34 cellular contexts compared by ENCODE assay signal in the genomic region with DNA sequence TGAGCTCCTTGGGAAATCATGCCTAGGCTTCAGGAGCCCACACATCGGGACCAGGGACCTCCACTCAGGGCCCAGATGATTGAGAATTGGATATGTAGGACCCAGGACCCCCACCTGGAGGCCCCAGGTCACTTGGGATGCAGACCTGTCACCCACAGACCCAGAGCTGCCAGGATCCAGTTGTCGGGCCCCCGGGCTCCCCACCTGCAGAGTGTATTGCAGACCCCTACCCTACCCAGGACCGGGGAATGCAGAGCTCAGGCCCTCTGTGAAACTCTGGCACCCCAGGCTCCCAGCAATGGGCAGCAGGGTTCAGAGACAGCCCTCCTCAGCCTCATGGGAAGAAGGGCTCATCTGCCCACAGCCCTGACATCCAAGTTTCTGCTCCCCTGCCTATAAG. TPM values are rescaled to one million over a fixed set of nuclear protein-coding genes. Genes with fewer than 3 reads are reported as not detected.
"Had no signal": no experiment of that assay in that cellular context is flagged by ENCODE, and none has a peak within 500 bp of the region (broad histone marks: within the 10 kb centered on the region; RNA-seq: fewer than 3 reads in every experiment).

No MANE protein-coding gene starts in this region.

- H3K4me1 ChIP-seq: colonic mucosa had no signal

- H3K27me3 ChIP-seq: adrenal gland, body of pancreas, cardiac muscle cell, colonic mucosa, esophagus squamous epithelium had no signal

- ATAC-seq: activated CD4-positive, alpha-beta T cell treated with anti-CD3 and anti-CD28 coated beads for 36 hours; activated CD8-positive, alpha-beta memory T cell treated with anti-CD3 and anti-CD28 coated beads, Interleukin-2, amount 10 ng/mL, durations not matched to agents 7 days and 5 days; activated CD8-positive, alpha-beta T cell treated with anti-CD3 and anti-CD28 coated beads, Interleukin-2, amount 10 ng/mL, durations not matched to agents 7 days and 5 days; activated naive CD4-positive, alpha-beta T cell treated with anti-CD3 and anti-CD28 coated beads, Interleukin-2, amount 50 U/mL, for 72 hours; body of pancreas; gastroesophageal sphincter had no signal

- H3K4me3 ChIP-seq: adrenal gland, body of pancreas, cardiac muscle cell, colonic mucosa, esophagus squamous epithelium, gastroesophageal sphincter had no signal

- H3K27me3 Mint-ChIP-seq: activated CD4-positive, alpha-beta memory T cell treated with anti-CD3 and anti-CD28 coated beads for 36 hours; activated CD4-positive, alpha-beta T cell treated with anti-CD3 and anti-CD28 coated beads for 36 hours; activated CD4-positive, alpha-beta T cell treated with anti-CD3 and anti-CD28 coated beads, Interleukin-2, amount 10 ng/mL, durations not matched to agents 24 days and 14 days; activated CD8-positive, alpha-beta memory T cell treated with anti-CD3 and anti-CD28 coated beads, Interleukin-2, amount 10 ng/mL, durations not matched to agents 7 days and 5 days; activated naive CD4-positive, alpha-beta T cell treated with anti-CD3 and anti-CD28 coated beads, Interleukin-2, amount 10 ng/mL, durations not matched to agents 7 days and 5 days had no signal

- H3K4me3 Mint-ChIP-seq: activated CD4-positive, alpha-beta memory T cell treated with anti-CD3 and anti-CD28 coated beads for 36 hours; activated CD4-positive, alpha-beta T cell treated with anti-CD3 and anti-CD28 coated beads for 36 hours; activated CD4-positive, alpha-beta T cell treated with anti-CD3 and anti-CD28 coated beads, Interleukin-2, amount 10 ng/mL, durations not matched to agents 24 days and 14 days; activated CD8-positive, alpha-beta memory T cell treated with anti-CD3 and anti-CD28 coated beads, Interleukin-2, amount 10 ng/mL, durations not matched to agents 7 days and 5 days; activated CD8-positive, alpha-beta T cell treated with anti-CD3 and anti-CD28 coated beads, Interleukin-2, amount 10 ng/mL, durations not matched to agents 7 days and 5 days; activated naive CD4-positive, alpha-beta T cell treated with anti-CD3 and anti-CD28 coated beads, Interleukin-2, amount 10 ng/mL, durations not matched to agents 7 days and 5 days; activated T-helper 1 cell treated with anti-CD3 and anti-CD28 coated beads, Interleukin-12 subunit alpha, Interleukin-12 subunit beta, Interleukin-2, Interleukin-4 antibody, amounts not matched to agents 30 ng/mL and 10 ng/mL and 1 ng/mL, durations not matched to agents 14 hours and 24 hours and 36 hours had no signal

- H3K9me3 Mint-ChIP-seq: activated CD4-positive, alpha-beta memory T cell treated with anti-CD3 and anti-CD28 coated beads for 36 hours; activated CD4-positive, alpha-beta T cell treated with anti-CD3 and anti-CD28 coated beads, Interleukin-2, amount 10 ng/mL, durations not matched to agents 24 days and 14 days; activated naive CD4-positive, alpha-beta T cell treated with anti-CD3 and anti-CD28 coated beads, Interleukin-2, amount 50 U/mL, for 72 hours; activated T-helper 1 cell treated with anti-CD3 and anti-CD28 coated beads, Interleukin-12 subunit alpha, Interleukin-12 subunit beta, Interleukin-2, Interleukin-4 antibody, amounts not matched to agents 30 ng/mL and 10 ng/mL and 1 ng/mL, durations not matched to agents 14 hours and 24 hours and 36 hours had no signal

- DNase-seq: activated CD4-positive, alpha-beta memory T cell treated with anti-CD3 and anti-CD28 coated beads for 36 hours; activated CD4-positive, alpha-beta T cell treated with anti-CD3 and anti-CD28 coated beads for 36 hours; activated CD4-positive, alpha-beta T cell treated with anti-CD3 and anti-CD28 coated beads, Interleukin-2, amount 10 ng/mL, durations not matched to agents 24 days and 14 days; activated CD4-positive, CD25-positive, alpha-beta regulatory T cell; activated CD4-positive, CD25-positive, alpha-beta regulatory T cell treated with anti-CD3 and anti-CD28 coated beads, Interleukin-2, amount 50 U/mL, for 72 hours; activated CD8-positive, alpha-beta memory T cell treated with anti-CD3 and anti-CD28 coated beads, Interleukin-2, amount 10 ng/mL, durations not matched to agents 7 days and 5 days; activated CD8-positive, alpha-beta memory T cell treated with anti-CD3 and anti-CD28 coated beads, Interleukin-2, amount 50 U/mL, for 4 hours; activated CD8-positive, alpha-beta T cell treated with anti-CD3 and anti-CD28 coated beads, Interleukin-2, amount 10 ng/mL, durations not matched to agents 7 days and 5 days; activated gamma-delta T cell; activated naive CD4-positive, alpha-beta T cell; activated naive CD4-positive, alpha-beta T cell treated with anti-CD3 and anti-CD28 coated beads, Interleukin-2, amount 10 ng/mL, durations not matched to agents 7 days and 5 days; activated T-cell treated with anti-CD3 and anti-CD28 coated beads, Interleukin-2, amount 50 U/mL, for 1 hour; activated T-cell treated with anti-CD3 and anti-CD28 coated beads, Interleukin-2, amount 50 U/mL, for 48 hours; adrenal gland; amygdala; aorta; body of pancreas; central memory CD4-positive, alpha-beta T cell; cerebellar nuclear complex; colonic mucosa; effector CD8-positive, alpha-beta T cell; esophagus squamous epithelium; foreskin melanocyte; T-helper 2 cell had no signal

- H3K36me3 ChIP-seq: cardiac muscle cell, colonic mucosa had no signal

- H3K9me3 ChIP-seq: adrenal gland, body of pancreas, colonic mucosa, esophagus squamous epithelium, gastroesophageal sphincter had no signal

- H3K27ac Mint-ChIP-seq: activated CD4-positive, alpha-beta memory T cell treated with anti-CD3 and anti-CD28 coated beads for 36 hours; activated CD4-positive, alpha-beta T cell treated with anti-CD3 and anti-CD28 coated beads for 36 hours; activated CD4-positive, alpha-beta T cell treated with anti-CD3 and anti-CD28 coated beads, Interleukin-2, amount 10 ng/mL, durations not matched to agents 24 days and 14 days; activated CD8-positive, alpha-beta memory T cell treated with anti-CD3 and anti-CD28 coated beads, Interleukin-2, amount 10 ng/mL, durations not matched to agents 7 days and 5 days; activated CD8-positive, alpha-beta T cell treated with anti-CD3 and anti-CD28 coated beads, Interleukin-2, amount 10 ng/mL, durations not matched to agents 7 days and 5 days; activated naive CD4-positive, alpha-beta T cell treated with anti-CD3 and anti-CD28 coated beads, Interleukin-2, amount 10 ng/mL, durations not matched to agents 7 days and 5 days; activated naive CD4-positive, alpha-beta T cell treated with anti-CD3 and anti-CD28 coated beads, Interleukin-2, amount 50 U/mL, for 72 hours; activated T-helper 1 cell treated with anti-CD3 and anti-CD28 coated beads, Interleukin-12 subunit alpha, Interleukin-12 subunit beta, Interleukin-2, Interleukin-4 antibody, amounts not matched to agents 30 ng/mL and 10 ng/mL and 1 ng/mL, durations not matched to agents 14 hours and 24 hours and 36 hours had no signal

- H3K27ac ChIP-seq: adrenal gland, body of pancreas, cardiac muscle cell, colonic mucosa, epithelial cell of prostate, esophagus squamous epithelium, gastroesophageal sphincter had no signal

RNA-seq across cellular contexts. Expression of a gene that starts 6.4 kb away (rescaled TPM):
- total RNA-seq: aorta, body of pancreas, colonic mucosa, dermis microvascular lymphatic vessel endothelial cell, endothelial cell of umbilical vein, fibroblast of lung, fibroblast of villous mesenchyme, glomerular endothelial cell had no signal
